In the genomic region with DNA sequence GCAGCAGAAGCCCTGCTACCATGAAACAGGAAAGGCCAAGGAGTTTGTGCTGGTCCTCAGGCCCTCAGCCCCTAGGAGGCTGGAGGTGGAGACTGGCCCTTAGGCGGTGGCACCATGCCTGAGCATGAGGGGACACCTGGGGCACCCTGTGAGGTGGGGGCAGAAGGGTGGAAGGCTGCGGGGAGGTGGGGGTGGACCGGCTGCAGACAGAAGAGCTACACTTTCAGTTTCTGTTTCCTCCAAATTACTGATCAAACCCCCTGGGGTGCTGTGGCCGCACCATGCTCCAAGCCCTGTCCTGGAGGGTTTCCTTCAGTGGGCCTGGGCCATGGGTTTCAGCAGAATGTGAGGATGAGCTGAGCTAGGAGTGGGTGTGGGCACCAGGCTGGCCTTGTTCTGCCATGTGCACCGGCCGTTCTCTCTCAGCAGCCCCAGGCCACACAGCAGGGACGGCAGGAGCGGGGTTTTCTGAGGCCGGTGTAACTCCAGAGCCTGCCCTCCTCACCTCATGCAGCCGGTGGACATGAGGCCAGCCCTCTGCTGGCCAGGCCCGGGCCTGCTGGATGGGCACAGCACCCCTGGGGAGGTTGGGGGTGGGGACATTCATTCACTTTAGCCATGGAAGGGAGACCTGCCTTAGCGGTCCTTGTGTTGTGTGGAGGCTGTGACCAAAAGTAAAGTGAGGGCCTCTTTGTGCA, we compare ENCODE assay signal across 10 cellular contexts. TPM values are rescaled to one million over a fixed set of nuclear protein-coding genes. Genes with fewer than 3 reads are reported as not detected.
DNase-seq lines count a peak whose midpoint lies in the region; ATAC-seq and TF ChIP-seq lines count a peak whose summit lies in the region.
"Had no signal": no experiment of that assay in that cellular context is flagged by ENCODE, and none has a peak within 500 bp of the region (broad histone marks: within the 10 kb centered on the region; RNA-seq: fewer than 3 reads in every experiment).

No MANE protein-coding gene starts in this region.

- TF ChIP-seq POLR2A in testis (IDR thresholded peaks at IDR 0.05), result no peak

- intact Hi-C loops in CD4-positive, alpha-beta T cell (cut with DNase I, micrococcal nuclease), result loop anchor here in 1 of 2 experiments (10.0 kb wide), 2 partner anchors 338 to 988 kb away; partner anchors contain the start of gene MZT2A
- intact Hi-C loops in testis (cut with DNase I; ENCODE audit: low total_unique reads), result no loop called here

- H3K4me3 Mint-ChIP-seq in CD4-positive, alpha-beta T cell, result peak overlapping the region; percentile 25

- CTCF ChIA-PET in CD4-positive, alpha-beta T cell (lab: Charles Lee), result no interaction called here

- no peak for DNase-seq in CD4-positive, alpha-beta T cell
- DNase-seq in effector memory CD4-positive, alpha-beta T cell, result no peak
- DNase-seq in NCI-H1105 (lab: John Stamatoyannopoulos, UW) (no peak), testis (no peak)

- H3K4me1 Mint-ChIP-seq in CD4-positive, alpha-beta T cell (ENCODE audit: low read depth), result peaks cover 7% of the 10 kb centered on the region

- POLR2A ChIA-PET in CD4-positive, alpha-beta T cell (lab: Charles Lee), result interaction anchor here (1.4 kb wide), 1 partner anchor 63 kb away, joined by 5 read pairs; the partner anchor contains the start of gene FAM168B

- H3K4me3 ChIP-seq in effector memory CD4-positive, alpha-beta T cell (ENCODE audit: insufficient read depth, low read depth, low read length, poor library complexity, severe bottlenecking), result peak overlapping the region; percentile 9
- no peak overlapping the region for H3K4me3 ChIP-seq in testis
- H3K4me3 ChIP-seq: suprapubic skin had no signal

- peaks cover 14% of the 10 kb centered on the region for H3K4me1 ChIP-seq in effector memory CD4-positive, alpha-beta T cell (ENCODE audit: control insufficient read depth, insufficient read depth, low read length, poor library complexity, severe bottlenecking)
- H3K4me1 ChIP-seq in testis, result peaks cover 5% of the 10 kb centered on the region
- H3K4me1 ChIP-seq: suprapubic skin had no signal

- H3K27me3 ChIP-seq in CD4-positive, alpha-beta T cell (ENCODE audit: control insufficient read depth, insufficient read depth, low read length), result no peaks in the 10 kb centered on the region
- no peaks in the 10 kb centered on the region for H3K27me3 ChIP-seq in effector memory CD4-positive, alpha-beta T cell (replicated peaks; ENCODE audit: control insufficient read depth, insufficient read depth, low read length, poor library complexity, severe bottlenecking)
- no peaks in the 10 kb centered on the region for H3K27me3 ChIP-seq in testis
- H3K27me3 ChIP-seq: suprapubic skin had no signal

- no peak for TF ChIP-seq CTCF in CD4-positive, alpha-beta T cell (IDR thresholded peaks at IDR 0.05)
- TF ChIP-seq CTCF in testis (IDR thresholded peaks at IDR 0.05), result no peak

- no peaks in the 10 kb centered on the region for H3K9me3 Mint-ChIP-seq in CD4-positive, alpha-beta T cell

- ATAC-seq in CD4-positive, alpha-beta T cell (ENCODE audit: poor library complexity), result no peak
- ATAC-seq in GM18909 (IDR thresholded peaks at IDR 0.05; ENCODE audit: poor library complexity, unreplicated experiment) (peak; percentile 51), HG03135 (IDR thresholded peaks at IDR 0.05; ENCODE audit: unreplicated experiment) (no peak), HG03045 (IDR thresholded peaks at IDR 0.05; ENCODE audit: unreplicated experiment) (no peak)

- WGBS in testis, 2 donors, result 63 to 72% methylated on average over 3 to 12 of the region's 12 CpGs

- H3K27me3 Mint-ChIP-seq in CD4-positive, alpha-beta T cell, result no peaks in the 10 kb centered on the region

- H3K36me3 ChIP-seq in KOPT-K1 (ENCODE audit: insufficient read depth, low read length) (peaks cover under 1% of the 10 kb centered on the region; the same call in 1 of the 2 replicates), testis (ENCODE audit: low read depth, missing control alignments) (no peaks in the 10 kb centered on the region)
- no peaks in the 10 kb centered on the region for H3K36me3 ChIP-seq in effector memory CD4-positive, alpha-beta T cell (ENCODE audit: control insufficient read depth, insufficient read depth, low read length)
- H3K36me3 ChIP-seq: suprapubic skin had no signal

- no peak overlapping the region for H3K27ac ChIP-seq in CD4-positive, alpha-beta T cell (ENCODE audit: low read depth, low read length)
- H3K27ac ChIP-seq in KOPT-K1 (ENCODE audit: low read depth, low read length, poor library complexity, severe bottlenecking) (peak overlapping the region; percentile 64), testis (no peak overlapping the region)
- H3K27ac ChIP-seq in effector memory CD4-positive, alpha-beta T cell (ENCODE audit: insufficient read depth, low read length, poor library complexity, severe bottlenecking), result no peak overlapping the region
- H3K27ac ChIP-seq: suprapubic skin had no signal

- no peaks in the 10 kb centered on the region for H3K9me3 ChIP-seq in CD4-positive, alpha-beta T cell (ENCODE audit: control insufficient read depth, low read length)
- no peaks in the 10 kb centered on the region for H3K9me3 ChIP-seq in KOPT-K1 (ENCODE audit: insufficient read depth, low read length, poor library complexity, severe bottlenecking)
- no peaks in the 10 kb centered on the region for H3K9me3 ChIP-seq in effector memory CD4-positive, alpha-beta T cell (ENCODE audit: control insufficient read depth, low read length)
- no peaks in the 10 kb centered on the region for H3K9me3 ChIP-seq in testis
- H3K9me3 ChIP-seq: suprapubic skin had no signal

- H3K27ac Mint-ChIP-seq in CD4-positive, alpha-beta T cell, result no peak overlapping the region

- H3K36me3 Mint-ChIP-seq in CD4-positive, alpha-beta T cell (ENCODE audit: low read depth), result no peaks in the 10 kb centered on the region

RNA-seq across cellular contexts. Expression of gene PLEKHB2, which starts 51.5 kb away (rescaled TPM):
- total RNA-seq in CD4-positive, alpha-beta T cell, result 10 to 100 TPM; 66.9 to 71.7 TPM
- 100 to 1,000 TPM; 109 to 126 TPM for total RNA-seq in testis
- 86.5 TPM for polyA plus RNA-seq in testis (ENCODE audit: insufficient read depth, low read depth, low replicate concordance)

RNA-seq across cellular contexts. Expression of gene POTEE, which starts 52.7 kb away (rescaled TPM):
- total RNA-seq in CD4-positive, alpha-beta T cell, result under 1 TPM in 1 of 2 experiments, not detected in 1; 0.11 TPM
- 100 to 1,000 TPM in 1 of 2 donors, 10 to 100 TPM in 1; 67.6 to 127 TPM for total RNA-seq in testis
- polyA plus RNA-seq in testis (ENCODE audit: insufficient read depth, low read depth, low replicate concordance), result 6.5 TPM
- total RNA-seq: mononuclear cell, suprapubic skin had no signal

Comparison
In these comparisons a context has a peak if more than half of its experiments do, and no peak if none do; other contexts are left out.
1. RNA of gene POTEE, which starts 52.7 kb away (total RNA-seq): 67.6 to 127 TPM in testis; 0.11 TPM in CD4-positive, alpha-beta T cell; every median in the first group is over 10 times any median in the second.